ENCODE assay signal across 8 cellular contexts in genomic region chr22:23521442-23522113, GRCh38. TPM values are rescaled to one million over a fixed set of nuclear protein-coding genes. Genes with fewer than 3 reads are reported as not detected.
DNase-seq lines count a peak whose midpoint lies in the region; ATAC-seq and TF ChIP-seq lines count a peak whose summit lies in the region.

No MANE protein-coding gene starts in this region.

- ATAC-seq in lower lobe of right lung: peak; percentile 95 to 98
- ATAC-seq in HG03025 (IDR thresholded peaks at IDR 0.05; ENCODE audit: low FRiP score, unreplicated experiment): no peak

- H3K36me3 ChIP-seq in ectodermal cell (ENCODE audit: control insufficient read depth, insufficient read depth, low read length) (no peaks in the 10 kb centered on the region), lower lobe of right lung (no peaks in the 10 kb centered on the region)

- peaks cover 50% of the 10 kb centered on the region for H3K4me1 ChIP-seq in ectodermal cell (ENCODE audit: control insufficient read depth, insufficient read depth, low read length)
- peaks cover 18% of the 10 kb centered on the region for H3K4me1 ChIP-seq in lower lobe of right lung

- H3K9me3 ChIP-seq in ectodermal cell (ENCODE audit: control insufficient read depth, low read length) (no peaks in the 10 kb centered on the region), lower lobe of right lung (no peaks in the 10 kb centered on the region)

- WGBS in ectodermal cell, 2 experiments: 1% methylated on average over 65 of the region's 65 CpGs

- TF ChIP-seq CTCF in HL-60 (IDR thresholded peaks at IDR 0.05; ENCODE audit: insufficient read depth, low read length): no peak
- TF ChIP-seq CTCF in lower lobe of right lung (IDR thresholded peaks at IDR 0.05): peak; percentile 25

- intact Hi-C loops in lower lobe of right lung (cut with DNase I): no loop called here

- H3K4me3 ChIP-seq in GM08714 (ENCODE audit: low read length) (peak overlapping the region; percentile 32; the same call in 1 of the 2 replicates), HL-60 (replicated peaks; ENCODE audit: insufficient read depth, low read length) (peak overlapping the region; percentile 25), ectodermal cell (ENCODE audit: insufficient read depth, low read depth, low read length) (peak overlapping the region; percentile 29), lower lobe of right lung (peak overlapping the region; percentile 55)

- no peak overlapping the region for H3K27ac ChIP-seq in HL-60 (replicated peaks)
- H3K27ac ChIP-seq in ectodermal cell (ENCODE audit: insufficient read depth, low read depth, low read length, poor library complexity, severe bottlenecking): peak overlapping the region; percentile 99
- peak overlapping the region; percentile 95 for H3K27ac ChIP-seq in lower lobe of right lung

- H3K27me3 ChIP-seq in HL-60 (ENCODE audit: insufficient read depth, poor library complexity, severe bottlenecking) (peaks cover 17% of the 10 kb centered on the region), ectodermal cell (ENCODE audit: control insufficient read depth, insufficient read depth, low read length, poor library complexity, severe bottlenecking) (peaks cover 6% of the 10 kb centered on the region), lower lobe of right lung (ENCODE audit: low read depth) (peaks cover 5% of the 10 kb centered on the region)

- peak; percentile 77 to 78 for DNase-seq in HL-60 (ENCODE audit: low read depth in 1 of 2, low spot score in 1 of 2)
- peak; percentile 93 for DNase-seq in NCI-H774 (lab: John Stamatoyannopoulos, UW)
- DNase-seq in activated CD8-positive, alpha-beta memory T cell treated with anti-CD3 and anti-CD28 coated beads for 1 hour (ENCODE audit: extremely low read depth in 1 of 2, low read depth in 1 of 2): peak; percentile 27 to 59
- peak; percentile 94 for DNase-seq in lower lobe of right lung
- peak; percentile 29 to 70 (median 36) for DNase-seq in stimulated activated CD4-positive, alpha-beta T cell treated with anti-CD3 and anti-CD28 coated beads, TNF-alpha, amount 100 ng/mL, for 24 hours (ENCODE audit: low read depth in 3 of 3)

RNA-seq across cellular contexts. Expression of gene IGLL1, which starts 58.5 kb away (rescaled TPM):
- not detected for polyA plus RNA-seq in ectodermal cell (2013, experiment 1 of 4)
- not detected for polyA plus RNA-seq in ectodermal cell (2013, experiment 2 of 4)
- not detected for polyA plus RNA-seq in ectodermal cell (2013, experiment 3 of 4)
- polyA plus RNA-seq in ectodermal cell (2013, experiment 4 of 4): not detected
- not detected for total RNA-seq in lower lobe of right lung

Comparison
In these comparisons a context has a peak if more than half of its experiments do, and no peak if none do; other contexts are left out.
1. DNase-seq: peak in every context shown above with its lines; median percentile 94 in lower lobe of right lung; 93 in NCI-H774; 78 in HL-60; 43 in activated CD8-positive, alpha-beta memory T cell treated with anti-CD3 and anti-CD28 coated beads for 1 hour; 36 in stimulated activated CD4-positive, alpha-beta T cell treated with anti-CD3 and anti-CD28 coated beads, TNF-alpha, amount 100 ng/mL, for 24 hours.